Comparison of ENCODE assay signal across 18 cellular contexts in the genomic region with DNA sequence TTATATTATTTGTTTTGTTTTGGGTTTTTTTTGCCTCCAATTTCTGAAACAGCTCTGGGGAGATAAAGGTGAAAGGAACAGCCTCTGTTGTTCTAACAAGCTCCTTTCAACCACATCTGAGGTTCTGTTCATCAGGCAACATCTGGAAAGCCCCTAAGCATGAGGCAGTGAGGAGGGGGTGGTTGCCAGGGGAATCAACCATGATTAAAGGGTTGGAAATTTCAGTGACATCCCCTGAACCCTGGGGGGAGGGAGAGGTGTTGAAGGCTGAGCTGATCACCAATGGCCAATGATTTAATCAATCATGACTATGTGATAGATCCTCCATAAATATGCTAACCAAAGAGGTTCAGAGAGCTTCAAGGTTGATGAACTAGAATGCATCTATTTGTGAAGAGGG.
DNase-seq lines count a peak whose midpoint lies in the region; ATAC-seq and TF ChIP-seq lines count a peak whose summit lies in the region.
"Had no signal": no experiment of that assay in that cellular context is flagged by ENCODE, and none has a peak within 500 bp of the region (broad histone marks: within the 10 kb centered on the region; RNA-seq: fewer than 3 reads in every experiment).

No MANE protein-coding gene starts in this region.

- BruUV-seq in PC-9 (replicated peaks; lab: Mats Ljungman, UMichigan), result no TSS peak

- H3K9me3 ChIP-seq in PC-9 (ENCODE audit: insufficient read depth, low read depth), result no peaks in the 10 kb centered on the region
- no peaks in the 10 kb centered on the region for H3K9me3 ChIP-seq in ovary
- H3K9me3 ChIP-seq: adrenal gland had no signal

- no peaks in the 10 kb centered on the region for H3K36me3 Mint-ChIP-seq in activated T-cell treated with anti-CD3 and anti-CD28 coated beads, Interleukin-2, amount 50 U/mL, for 4 hours (ENCODE audit: insufficient read depth)
- no peaks in the 10 kb centered on the region for H3K36me3 Mint-ChIP-seq in activated T-cell treated with anti-CD3 and anti-CD28 coated beads, Interleukin-2, amount 50 U/mL, for 24 hours (ENCODE audit: low read depth)
- no peaks in the 10 kb centered on the region for H3K36me3 Mint-ChIP-seq in T-helper 1 cell treated with Interleukin-12 subunit alpha and Interleukin-12 subunit beta and Interleukin-4 antibody, amounts not matched to agents 30 μg/mL and 1 μg/mL, for 36 hours (ENCODE audit: low read depth)
- H3K36me3 Mint-ChIP-seq: CD8-positive, alpha-beta memory T cell had no signal

- H3K4me1 ChIP-seq in PC-9 (replicated peaks; ENCODE audit: insufficient read depth), result no peaks in the 10 kb centered on the region
- peaks cover 7% of the 10 kb centered on the region for H3K4me1 ChIP-seq in ovary (ENCODE audit: insufficient read depth)

- no peaks in the 10 kb centered on the region for H3K9me2 ChIP-seq in PC-9 (ENCODE audit: insufficient read depth)

- DNase-seq in activated T-cell treated with anti-CD3 and anti-CD28 coated beads, Interleukin-2, amount 50 U/mL, for 4 hours, result no peak
- no peak for DNase-seq in activated T-cell treated with anti-CD3 and anti-CD28 coated beads, Interleukin-2, amount 50 U/mL, for 24 hours
- peak; percentile 13 for DNase-seq in stimulated activated CD4-positive, alpha-beta T cell treated with anti-CD3 and anti-CD28 coated beads, Interleukin-1b, Interleukin-23, amount 100 ng/mL, for 48 hours
- DNase-seq in putamen (ENCODE audit: low spot score) (no peak), PC-9 (no peak), ovary (no peak)
- DNase-seq: adrenal gland; CD8-positive, alpha-beta memory T cell; central memory CD4-positive, alpha-beta T cell; effector memory CD8-positive, alpha-beta T cell; MM.1S; NCI-H1930; NCI-H524; small intestine had no signal

- peaks cover 7% of the 10 kb centered on the region for H3K4me1 Mint-ChIP-seq in activated T-cell treated with anti-CD3 and anti-CD28 coated beads, Interleukin-2, amount 50 U/mL, for 4 hours (ENCODE audit: low read depth)
- peaks cover 8% of the 10 kb centered on the region for H3K4me1 Mint-ChIP-seq in activated T-cell treated with anti-CD3 and anti-CD28 coated beads, Interleukin-2, amount 50 U/mL, for 24 hours (ENCODE audit: low read depth)
- H3K4me1 Mint-ChIP-seq in T-helper 1 cell treated with Interleukin-12 subunit alpha and Interleukin-12 subunit beta and Interleukin-4 antibody, amounts not matched to agents 30 μg/mL and 1 μg/mL, for 36 hours (ENCODE audit: low read depth), result peaks cover 8% of the 10 kb centered on the region
- H3K4me1 Mint-ChIP-seq: GM23338 had no signal

- H3F3A ChIP-seq in PC-9 (ENCODE audit: insufficient read depth, low read depth), result no peaks in the 10 kb centered on the region

- CTCF ChIA-PET in PC-9 (lab: Charles Lee), result no interaction called here

- TF ChIP-seq EP300 in ovary (IDR thresholded peaks at IDR 0.05), result no peak

- H3K4me2 ChIP-seq in PC-9, result no peak overlapping the region
- H3K4me2 ChIP-seq: GM23338 had no signal

- peak; percentile 46 to 70 for ATAC-seq in activated T-cell treated with anti-CD3 and anti-CD28 coated beads, Interleukin-2, amount 50 U/mL, for 4 hours
- ATAC-seq in GM18909 (IDR thresholded peaks at IDR 0.05; ENCODE audit: poor library complexity, unreplicated experiment), result peak; percentile 45
- ATAC-seq: effector memory CD8-positive, alpha-beta T cell; GM23338 had no signal

- intact Hi-C loops in PC-9 (cut with micrococcal nuclease; ENCODE audit: unreplicated experiment) (no loop called here), ovary (cut with DNase I) (loop anchor here in 1 of 4 donors (10.0 kb wide), 1 partner anchor 105 kb away; no protein-coding TSS in a partner anchor)

- H3K36me3 ChIP-seq in PC-9 (ENCODE audit: low read depth) (no peaks in the 10 kb centered on the region), ovary (no peaks in the 10 kb centered on the region)
- H3K36me3 ChIP-seq: adrenal gland had no signal

- no peak overlapping the region for H3K4me3 Mint-ChIP-seq in activated T-cell treated with anti-CD3 and anti-CD28 coated beads, Interleukin-2, amount 50 U/mL, for 4 hours
- H3K4me3 Mint-ChIP-seq in activated T-cell treated with anti-CD3 and anti-CD28 coated beads, Interleukin-2, amount 50 U/mL, for 24 hours, result no peak overlapping the region
- H3K4me3 Mint-ChIP-seq in T-helper 1 cell treated with Interleukin-12 subunit alpha and Interleukin-12 subunit beta and Interleukin-4 antibody, amounts not matched to agents 30 μg/mL and 1 μg/mL, for 36 hours, result no peak overlapping the region
- H3K4me3 Mint-ChIP-seq: CD8-positive, alpha-beta memory T cell; effector memory CD8-positive, alpha-beta T cell; GM23338 had no signal

- no peaks in the 10 kb centered on the region for H3K9me3 Mint-ChIP-seq in activated T-cell treated with anti-CD3 and anti-CD28 coated beads, Interleukin-2, amount 50 U/mL, for 4 hours
- no peaks in the 10 kb centered on the region for H3K9me3 Mint-ChIP-seq in activated T-cell treated with anti-CD3 and anti-CD28 coated beads, Interleukin-2, amount 50 U/mL, for 24 hours
- H3K9me3 Mint-ChIP-seq in T-helper 1 cell treated with Interleukin-12 subunit alpha and Interleukin-12 subunit beta and Interleukin-4 antibody, amounts not matched to agents 30 μg/mL and 1 μg/mL, for 36 hours, result no peaks in the 10 kb centered on the region
- H3K9me3 Mint-ChIP-seq: GM23338 had no signal

- POLR2A ChIA-PET in PC-9 (lab: Charles Lee; ENCODE audit: unreplicated experiment), result no interaction called here

- H3K4me3 ChIP-seq in PC-9 (no peak overlapping the region), ovary (no peak overlapping the region)
- H3K4me3 ChIP-seq: adrenal gland, GM23338, SK-N-MC had no signal

- H3K27ac Mint-ChIP-seq in activated T-cell treated with anti-CD3 and anti-CD28 coated beads, Interleukin-2, amount 50 U/mL, for 24 hours, result no peak overlapping the region
- H3K27ac Mint-ChIP-seq in T-helper 1 cell treated with Interleukin-12 subunit alpha and Interleukin-12 subunit beta and Interleukin-4 antibody, amounts not matched to agents 30 μg/mL and 1 μg/mL, for 36 hours, result peak overlapping the region; percentile 36
- H3K27ac Mint-ChIP-seq: CD8-positive, alpha-beta memory T cell; effector memory CD8-positive, alpha-beta T cell; GM23338 had no signal

- H3K27me3 ChIP-seq in PC-9 (ENCODE audit: insufficient read depth, low read depth), result no peaks in the 10 kb centered on the region
- no peaks in the 10 kb centered on the region for H3K27me3 ChIP-seq in ovary
- H3K27me3 ChIP-seq: adrenal gland had no signal

- TF ChIP-seq POLR2A in ovary (IDR thresholded peaks at IDR 0.05), result no peak

- H3K27ac ChIP-seq in PC-9 (no peak overlapping the region), ovary (no peak overlapping the region)
- H3K27ac ChIP-seq: adrenal gland, SK-N-MC had no signal

- H3K79me2 ChIP-seq in PC-9 (ENCODE audit: low read depth), result no peaks in the 10 kb centered on the region

- no peaks in the 10 kb centered on the region for H4K20me1 ChIP-seq in PC-9 (ENCODE audit: insufficient read depth)

- TF ChIP-seq CTCF in PC-9 (conservative IDR thresholded peaks at IDR 0.05), result no peak
- no peak for TF ChIP-seq CTCF in ovary (IDR thresholded peaks at IDR 0.05)

- no peaks in the 10 kb centered on the region for H3K27me3 Mint-ChIP-seq in activated T-cell treated with anti-CD3 and anti-CD28 coated beads, Interleukin-2, amount 50 U/mL, for 4 hours (ENCODE audit: low read depth)
- no peaks in the 10 kb centered on the region for H3K27me3 Mint-ChIP-seq in activated T-cell treated with anti-CD3 and anti-CD28 coated beads, Interleukin-2, amount 50 U/mL, for 24 hours
- no peaks in the 10 kb centered on the region for H3K27me3 Mint-ChIP-seq in T-helper 1 cell treated with Interleukin-12 subunit alpha and Interleukin-12 subunit beta and Interleukin-4 antibody, amounts not matched to agents 30 μg/mL and 1 μg/mL, for 36 hours (ENCODE audit: low read depth)
- H3K27me3 Mint-ChIP-seq: effector memory CD8-positive, alpha-beta T cell had no signal

- H2AFZ ChIP-seq in PC-9, result no peak overlapping the region
- H2AFZ ChIP-seq: GM23338 had no signal
